Comparison of ENCODE assay signal across 1 cellular context in the genomic region with DNA sequence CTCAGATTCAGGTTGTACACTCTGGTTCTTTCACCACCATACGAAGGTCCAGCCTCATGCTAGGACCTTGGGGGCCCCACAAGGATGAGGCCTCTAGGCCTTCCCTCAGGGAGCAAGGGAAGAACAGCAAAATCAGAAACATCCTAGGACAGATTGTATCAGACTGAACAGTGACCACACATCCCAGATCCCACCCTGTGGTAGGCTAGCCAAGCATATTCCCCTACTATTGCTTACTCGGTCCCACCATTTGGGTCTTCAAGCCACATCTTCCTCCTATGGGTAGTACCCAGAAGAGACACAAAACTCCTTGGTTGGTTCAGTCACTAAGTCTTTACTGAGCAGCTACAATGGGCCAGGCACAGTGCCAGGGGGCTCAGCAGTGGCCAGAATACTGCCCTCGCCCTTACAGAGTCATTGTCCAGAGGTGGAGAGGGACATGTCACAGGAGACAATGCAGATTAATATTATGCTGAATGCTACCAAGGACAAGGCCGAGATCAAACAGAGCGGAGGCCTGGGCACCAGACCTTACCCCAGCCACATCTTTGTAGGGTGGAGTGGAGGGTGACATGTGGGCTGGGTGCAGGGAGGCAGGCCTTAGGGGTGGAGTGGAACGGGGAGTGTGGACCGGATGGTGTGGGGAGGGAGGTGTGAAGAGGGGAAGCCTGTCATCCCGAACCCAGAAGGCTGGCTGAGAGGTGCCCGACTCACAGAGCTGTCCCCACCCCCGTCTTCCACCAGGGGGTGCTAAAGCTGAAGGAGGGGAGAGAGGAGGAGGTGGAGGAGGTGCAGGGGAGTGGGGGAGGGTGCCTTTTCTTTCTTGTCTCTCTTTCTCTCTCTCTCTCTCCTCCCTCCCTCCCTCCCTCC.
TF ChIP-seq lines count a peak whose summit lies in the region.

No MANE protein-coding gene starts in this region.

TF ChIP-seq in H1, 55 proteins besides CTCF, POLR2A, EP300 and RAD21:
- TF ChIP-seq KDM5A (IDR thresholded peaks at IDR 0.05; ENCODE audit: low read length) = no peak
- TF ChIP-seq KDM1A (IDR thresholded peaks at IDR 0.05; ENCODE audit: borderline replicate concordance, low read length) = no peak
- no peak for TF ChIP-seq YY1 (IDR thresholded peaks at IDR 0.05; ENCODE audit: low read depth, low read length)
- no peak for TF ChIP-seq RNF2 (IDR thresholded peaks at IDR 0.05; ENCODE audit: borderline replicate concordance, low read depth, low read length, missing control alignments, poor library complexity, severe bottlenecking)
- no peak for TF ChIP-seq GABPA (IDR thresholded peaks at IDR 0.05; ENCODE audit: borderline replicate concordance, insufficient read depth, low read length)
- 0 out of 2 replicates have a peak, but pooled peaks have one; percentile 48 for TF ChIP-seq TCF12 (IDR thresholded peaks at IDR 0.05; ENCODE audit: low read depth, low read length)
- no peak for TF ChIP-seq HDAC6 (IDR thresholded peaks at IDR 0.05; ENCODE audit: low read depth, low read length)
- peak; percentile 77; the same call in 1 of the 2 replicates for TF ChIP-seq EGR1 (IDR thresholded peaks at IDR 0.05; ENCODE audit: borderline replicate concordance, low read depth, low read length)
- TF ChIP-seq, protein P1, sequence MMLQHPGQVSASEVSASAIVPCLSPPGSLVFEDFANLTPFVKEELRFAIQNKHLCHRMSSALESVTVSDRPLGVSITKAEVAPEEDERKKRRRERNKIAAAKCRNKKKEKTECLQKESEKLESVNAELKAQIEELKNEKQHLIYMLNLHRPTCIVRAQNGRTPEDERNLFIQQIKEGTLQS (IDR thresholded peaks at IDR 0.05; ENCODE audit: insufficient read depth, low read depth, low read length) = no peak
- no peak for TF ChIP-seq TAF7 (optimal IDR thresholded peaks at IDR 0.05; ENCODE audit: borderline replicate concordance, low read depth, low read length)
- TF ChIP-seq CREB1 (IDR thresholded peaks at IDR 0.05) = no peak
- TF ChIP-seq CHD2 (IDR thresholded peaks at IDR 0.05; ENCODE audit: low read length) = peak; percentile 58
- no peak for TF ChIP-seq BRCA1 (IDR thresholded peaks at IDR 0.05; ENCODE audit: low read depth, low read length)
- no peak for TF ChIP-seq JUN (IDR thresholded peaks at IDR 0.05; ENCODE audit: low read depth, low read length)
- TF ChIP-seq, protein P2, sequence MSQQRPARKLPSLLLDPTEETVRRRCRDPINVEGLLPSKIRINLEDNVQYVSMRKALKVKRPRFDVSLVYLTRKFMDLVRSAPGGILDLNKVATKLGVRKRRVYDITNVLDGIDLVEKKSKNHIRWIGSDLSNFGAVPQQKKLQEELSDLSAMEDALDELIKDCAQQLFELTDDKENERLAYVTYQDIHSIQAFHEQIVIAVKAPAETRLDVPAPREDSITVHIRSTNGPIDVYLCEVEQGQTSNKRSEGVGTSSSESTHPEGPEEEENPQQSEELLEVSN (IDR thresholded peaks at IDR 0.05) = no peak
- TF ChIP-seq EZH2 (IDR thresholded peaks at IDR 0.05; ENCODE audit: low read depth, low read length, severe bottlenecking) = no peak
- no peak for TF ChIP-seq CTBP2 (IDR thresholded peaks at IDR 0.05; ENCODE audit: borderline replicate concordance, insufficient read depth, insufficient read length, low read length)
- no peak for TF ChIP-seq POLR2AphosphoS5 (IDR thresholded peaks at IDR 0.05; ENCODE audit: low read depth, low read length)
- TF ChIP-seq, protein P3, sequence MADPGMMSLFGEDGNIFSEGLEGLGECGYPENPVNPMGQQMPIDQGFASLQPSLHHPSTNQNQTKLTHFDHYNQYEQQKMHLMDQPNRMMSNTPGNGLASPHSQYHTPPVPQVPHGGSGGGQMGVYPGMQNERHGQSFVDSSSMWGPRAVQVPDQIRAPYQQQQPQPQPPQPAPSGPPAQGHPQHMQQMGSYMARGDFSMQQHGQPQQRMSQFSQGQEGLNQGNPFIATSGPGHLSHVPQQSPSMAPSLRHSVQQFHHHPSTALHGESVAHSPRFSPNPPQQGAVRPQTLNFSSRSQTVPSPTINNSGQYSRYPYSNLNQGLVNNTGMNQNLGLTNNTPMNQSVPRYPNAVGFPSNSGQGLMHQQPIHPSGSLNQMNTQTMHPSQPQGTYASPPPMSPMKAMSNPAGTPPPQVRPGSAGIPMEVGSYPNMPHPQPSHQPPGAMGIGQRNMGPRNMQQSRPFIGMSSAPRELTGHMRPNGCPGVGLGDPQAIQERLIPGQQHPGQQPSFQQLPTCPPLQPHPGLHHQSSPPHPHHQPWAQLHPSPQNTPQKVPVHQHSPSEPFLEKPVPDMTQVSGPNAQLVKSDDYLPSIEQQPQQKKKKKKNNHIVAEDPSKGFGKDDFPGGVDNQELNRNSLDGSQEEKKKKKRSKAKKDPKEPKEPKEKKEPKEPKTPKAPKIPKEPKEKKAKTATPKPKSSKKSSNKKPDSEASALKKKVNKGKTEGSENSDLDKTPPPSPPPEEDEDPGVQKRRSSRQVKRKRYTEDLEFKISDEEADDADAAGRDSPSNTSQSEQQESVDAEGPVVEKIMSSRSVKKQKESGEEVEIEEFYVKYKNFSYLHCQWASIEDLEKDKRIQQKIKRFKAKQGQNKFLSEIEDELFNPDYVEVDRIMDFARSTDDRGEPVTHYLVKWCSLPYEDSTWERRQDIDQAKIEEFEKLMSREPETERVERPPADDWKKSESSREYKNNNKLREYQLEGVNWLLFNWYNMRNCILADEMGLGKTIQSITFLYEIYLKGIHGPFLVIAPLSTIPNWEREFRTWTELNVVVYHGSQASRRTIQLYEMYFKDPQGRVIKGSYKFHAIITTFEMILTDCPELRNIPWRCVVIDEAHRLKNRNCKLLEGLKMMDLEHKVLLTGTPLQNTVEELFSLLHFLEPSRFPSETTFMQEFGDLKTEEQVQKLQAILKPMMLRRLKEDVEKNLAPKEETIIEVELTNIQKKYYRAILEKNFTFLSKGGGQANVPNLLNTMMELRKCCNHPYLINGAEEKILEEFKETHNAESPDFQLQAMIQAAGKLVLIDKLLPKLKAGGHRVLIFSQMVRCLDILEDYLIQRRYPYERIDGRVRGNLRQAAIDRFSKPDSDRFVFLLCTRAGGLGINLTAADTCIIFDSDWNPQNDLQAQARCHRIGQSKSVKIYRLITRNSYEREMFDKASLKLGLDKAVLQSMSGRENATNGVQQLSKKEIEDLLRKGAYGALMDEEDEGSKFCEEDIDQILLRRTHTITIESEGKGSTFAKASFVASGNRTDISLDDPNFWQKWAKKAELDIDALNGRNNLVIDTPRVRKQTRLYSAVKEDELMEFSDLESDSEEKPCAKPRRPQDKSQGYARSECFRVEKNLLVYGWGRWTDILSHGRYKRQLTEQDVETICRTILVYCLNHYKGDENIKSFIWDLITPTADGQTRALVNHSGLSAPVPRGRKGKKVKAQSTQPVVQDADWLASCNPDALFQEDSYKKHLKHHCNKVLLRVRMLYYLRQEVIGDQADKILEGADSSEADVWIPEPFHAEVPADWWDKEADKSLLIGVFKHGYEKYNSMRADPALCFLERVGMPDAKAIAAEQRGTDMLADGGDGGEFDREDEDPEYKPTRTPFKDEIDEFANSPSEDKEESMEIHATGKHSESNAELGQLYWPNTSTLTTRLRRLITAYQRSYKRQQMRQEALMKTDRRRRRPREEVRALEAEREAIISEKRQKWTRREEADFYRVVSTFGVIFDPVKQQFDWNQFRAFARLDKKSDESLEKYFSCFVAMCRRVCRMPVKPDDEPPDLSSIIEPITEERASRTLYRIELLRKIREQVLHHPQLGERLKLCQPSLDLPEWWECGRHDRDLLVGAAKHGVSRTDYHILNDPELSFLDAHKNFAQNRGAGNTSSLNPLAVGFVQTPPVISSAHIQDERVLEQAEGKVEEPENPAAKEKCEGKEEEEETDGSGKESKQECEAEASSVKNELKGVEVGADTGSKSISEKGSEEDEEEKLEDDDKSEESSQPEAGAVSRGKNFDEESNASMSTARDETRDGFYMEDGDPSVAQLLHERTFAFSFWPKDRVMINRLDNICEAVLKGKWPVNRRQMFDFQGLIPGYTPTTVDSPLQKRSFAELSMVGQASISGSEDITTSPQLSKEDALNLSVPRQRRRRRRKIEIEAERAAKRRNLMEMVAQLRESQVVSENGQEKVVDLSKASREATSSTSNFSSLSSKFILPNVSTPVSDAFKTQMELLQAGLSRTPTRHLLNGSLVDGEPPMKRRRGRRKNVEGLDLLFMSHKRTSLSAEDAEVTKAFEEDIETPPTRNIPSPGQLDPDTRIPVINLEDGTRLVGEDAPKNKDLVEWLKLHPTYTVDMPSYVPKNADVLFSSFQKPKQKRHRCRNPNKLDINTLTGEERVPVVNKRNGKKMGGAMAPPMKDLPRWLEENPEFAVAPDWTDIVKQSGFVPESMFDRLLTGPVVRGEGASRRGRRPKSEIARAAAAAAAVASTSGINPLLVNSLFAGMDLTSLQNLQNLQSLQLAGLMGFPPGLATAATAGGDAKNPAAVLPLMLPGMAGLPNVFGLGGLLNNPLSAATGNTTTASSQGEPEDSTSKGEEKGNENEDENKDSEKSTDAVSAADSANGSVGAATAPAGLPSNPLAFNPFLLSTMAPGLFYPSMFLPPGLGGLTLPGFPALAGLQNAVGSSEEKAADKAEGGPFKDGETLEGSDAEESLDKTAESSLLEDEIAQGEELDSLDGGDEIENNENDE (IDR thresholded peaks at IDR 0.05; ENCODE audit: insufficient replicate concordance, low read length) = no peak
- no peak for TF ChIP-seq SP2 (IDR thresholded peaks at IDR 0.05; ENCODE audit: low read length)
- no peak for TF ChIP-seq BACH1 (IDR thresholded peaks at IDR 0.05; ENCODE audit: low read length)
- TF ChIP-seq SIN3A (conservative IDR thresholded peaks at IDR 0.05 in 1 of 2, IDR thresholded peaks at IDR 0.05 in 1 of 2; ENCODE audit: low read depth in 1 of 2, low read length in 2 of 2) = peak in 1 of 2 experiments; percentile 62; a peak in 2 of 4 replicates
- no peak for TF ChIP-seq HDAC2 (IDR thresholded peaks at IDR 0.05; ENCODE audit: borderline replicate concordance in 1 of 2, low read depth in 2 of 2, low read length in 2 of 2)
- TF ChIP-seq JUND (IDR thresholded peaks at IDR 0.05; ENCODE audit: low read length) = peak; percentile 14; the same call in 1 of the 2 replicates
- no peak for TF ChIP-seq PHF8 (conservative IDR thresholded peaks at IDR 0.05; ENCODE audit: low read depth, low read length)
- TF ChIP-seq RBBP5 (IDR thresholded peaks at IDR 0.05; ENCODE audit: borderline replicate concordance, low read depth, low read length) = no peak
- no peak for TF ChIP-seq NRF1 (IDR thresholded peaks at IDR 0.05; ENCODE audit: low read depth, low read length)
- TF ChIP-seq MAFK (IDR thresholded peaks at IDR 0.05; ENCODE audit: low read depth, low read length) = no peak
- TF ChIP-seq, protein P4, sequence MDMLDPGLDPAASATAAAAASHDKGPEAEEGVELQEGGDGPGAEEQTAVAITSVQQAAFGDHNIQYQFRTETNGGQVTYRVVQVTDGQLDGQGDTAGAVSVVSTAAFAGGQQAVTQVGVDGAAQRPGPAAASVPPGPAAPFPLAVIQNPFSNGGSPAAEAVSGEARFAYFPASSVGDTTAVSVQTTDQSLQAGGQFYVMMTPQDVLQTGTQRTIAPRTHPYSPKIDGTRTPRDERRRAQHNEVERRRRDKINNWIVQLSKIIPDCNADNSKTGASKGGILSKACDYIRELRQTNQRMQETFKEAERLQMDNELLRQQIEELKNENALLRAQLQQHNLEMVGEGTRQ (IDR thresholded peaks at IDR 0.05; ENCODE audit: low read length) = no peak
- no peak for TF ChIP-seq RFX5 (IDR thresholded peaks at IDR 0.05; ENCODE audit: borderline replicate concordance, low read depth, low read length)
- no peak for TF ChIP-seq BCL11A (IDR thresholded peaks at IDR 0.05; ENCODE audit: low read depth in 2 of 2, low read length in 2 of 2)
- TF ChIP-seq CBX8 (IDR thresholded peaks at IDR 0.05; ENCODE audit: borderline replicate concordance, low read depth, low read length) = no peak
- TF ChIP-seq NANOG (IDR thresholded peaks at IDR 0.05; ENCODE audit: insufficient read depth, low read depth, low read length, poor library complexity, severe bottlenecking) = no peak
- no peak for TF ChIP-seq SIRT6 (IDR thresholded peaks at IDR 0.05; ENCODE audit: low read length)
- no peak for TF ChIP-seq FOSL1 (IDR thresholded peaks at IDR 0.05; ENCODE audit: insufficient read depth, low read depth, low read length)
- TF ChIP-seq, protein P5, sequence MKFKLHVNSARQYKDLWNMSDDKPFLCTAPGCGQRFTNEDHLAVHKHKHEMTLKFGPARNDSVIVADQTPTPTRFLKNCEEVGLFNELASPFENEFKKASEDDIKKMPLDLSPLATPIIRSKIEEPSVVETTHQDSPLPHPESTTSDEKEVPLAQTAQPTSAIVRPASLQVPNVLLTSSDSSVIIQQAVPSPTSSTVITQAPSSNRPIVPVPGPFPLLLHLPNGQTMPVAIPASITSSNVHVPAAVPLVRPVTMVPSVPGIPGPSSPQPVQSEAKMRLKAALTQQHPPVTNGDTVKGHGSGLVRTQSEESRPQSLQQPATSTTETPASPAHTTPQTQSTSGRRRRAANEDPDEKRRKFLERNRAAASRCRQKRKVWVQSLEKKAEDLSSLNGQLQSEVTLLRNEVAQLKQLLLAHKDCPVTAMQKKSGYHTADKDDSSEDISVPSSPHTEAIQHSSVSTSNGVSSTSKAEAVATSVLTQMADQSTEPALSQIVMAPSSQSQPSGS (IDR thresholded peaks at IDR 0.05; ENCODE audit: low read length) = no peak
- no peak for TF ChIP-seq RXRA (IDR thresholded peaks at IDR 0.05; ENCODE audit: insufficient read depth, low read depth, low read length)
- no peak for TF ChIP-seq SAP30 (IDR thresholded peaks at IDR 0.05; ENCODE audit: insufficient read depth, insufficient replicate concordance, low read length)
